ENCODE assay signal across 1 cellular context in genomic region chr9:95025213-95026170, GRCh38.
A peak's percentile ranks its signal among the peaks of the same experiment; 100 is the strongest.
TF ChIP-seq lines count a peak whose summit lies in the region.

No MANE protein-coding gene starts in this region.

TF ChIP-seq in K562, 482 proteins besides CTCF, POLR2A, EP300 and RAD21 (continued from another document and continues in another):
- TF ChIP-seq REST (CRISPR knock-in tag; IDR thresholded peaks at IDR 0.05; ENCODE audit: low read depth) (no peak), PRPF4 (IDR thresholded peaks at IDR 0.05; ENCODE audit: insufficient read depth, low read depth, low read length, poor library complexity, severe bottlenecking) (no peak), MBD1 (CRISPR knock-in tag; IDR thresholded peaks at IDR 0.05) (no peak), MGA (IDR thresholded peaks at IDR 0.05) (no peak), PKNOX1 (IDR thresholded peaks at IDR 0.05) (peak; percentile 56), USF2 (CRISPR knock-in tag; IDR thresholded peaks at IDR 0.05) (no peak), KDM1A (IDR thresholded peaks at IDR 0.05) (peak; percentile 35 to 47; a peak in 2 of 4 replicates), HMBOX1 (IDR thresholded peaks at IDR 0.05) (peak; percentile 49; the same call in 1 of the 2 replicates), MEIS2 (IDR thresholded peaks at IDR 0.05; ENCODE audit: partially characterized antibody) (peak; percentile 3), ATF4 (CRISPR knock-in tag; IDR thresholded peaks at IDR 0.05) (no peak), SUPT5H (IDR thresholded peaks at IDR 0.05) (no peak), MYNN (IDR thresholded peaks at IDR 0.05) (no peak), MYNN (CRISPR knock-in tag; IDR thresholded peaks at IDR 0.05) (no peak), SNAPC5 (CRISPR knock-in tag; IDR thresholded peaks at IDR 0.05) (no peak), ATF7 (IDR thresholded peaks at IDR 0.05) (peak; percentile 67), KDM4B (IDR thresholded peaks at IDR 0.05; ENCODE audit: borderline replicate concordance in 2 of 2, low read depth in 1 of 2) (no peak), KDM5B (IDR thresholded peaks at IDR 0.05; ENCODE audit: insufficient replicate concordance, low read depth, low read length) (no peak), FOSL1 (tag; conservative IDR thresholded peaks at IDR 0.05) (no peak), MED1 (CRISPR knock-in tag; IDR thresholded peaks at IDR 0.05; ENCODE audit: borderline replicate concordance) (no peak), SAFB (IDR thresholded peaks at IDR 0.05; ENCODE audit: borderline replicate concordance, low read depth, low read length) (no peak), PRDM10 (IDR thresholded peaks at IDR 0.05; ENCODE audit: partially characterized antibody) (peak; percentile 84), ZC3H4 (CRISPR knock-in tag; IDR thresholded peaks at IDR 0.05; ENCODE audit: borderline replicate concordance) (no peak), ZNF174 (CRISPR knock-in tag; IDR thresholded peaks at IDR 0.05) (no peak), NFYB (IDR thresholded peaks at IDR 0.05; ENCODE audit: extremely low read depth, insufficient read length) (no peak), GABPB2 (CRISPR knock-in tag; conservative IDR thresholded peaks at IDR 0.05) (no peak), SIN3B (IDR thresholded peaks at IDR 0.05; ENCODE audit: low read depth) (no peak), MAFG (tag; conservative IDR thresholded peaks at IDR 0.05) (0 out of 2 replicates have a peak, but pooled peaks have one; percentile 10), ADNP (tag; IDR thresholded peaks at IDR 0.05) (no peak)
